In the genomic region with DNA sequence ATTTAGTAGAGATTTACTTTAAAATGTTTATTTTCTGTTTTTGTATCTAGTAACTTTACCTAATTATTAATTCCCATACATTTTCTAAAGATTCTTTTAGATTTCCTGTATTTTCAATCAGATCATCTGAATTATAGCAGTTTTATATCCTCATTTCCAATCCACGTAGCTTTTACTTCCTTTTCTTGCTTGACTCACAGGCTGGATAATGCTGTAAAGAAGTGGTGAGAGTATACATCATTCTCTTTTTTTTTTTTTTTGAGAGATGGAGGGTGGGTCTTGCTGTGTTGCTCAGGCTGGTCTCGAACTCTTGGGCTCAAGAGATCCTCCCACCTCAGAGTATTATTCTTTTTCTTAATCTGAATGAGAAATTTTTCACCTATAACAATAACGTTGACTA, we compare ENCODE assay signal across 21 cellular contexts. TPM values are rescaled to one million over a fixed set of nuclear protein-coding genes. Genes with fewer than 3 reads are reported as not detected.
"Had no signal": no experiment of that assay in that cellular context is flagged by ENCODE, and none has a peak within 500 bp of the region (broad histone marks: within the 10 kb centered on the region; RNA-seq: fewer than 3 reads in every experiment).

No MANE protein-coding gene starts in this region.

- H3K9me3 Mint-ChIP-seq: activated CD4-positive, alpha-beta memory T cell treated with anti-CD3 and anti-CD28 coated beads, Interleukin-2, amount 10 ng/mL, durations not matched to agents 7 days and 5 days; activated naive CD4-positive, alpha-beta T cell treated with anti-CD3 and anti-CD28 coated beads for 36 hours; activated T-helper 17 cell treated with anti-CD3 and anti-CD28 coated beads, Interleukin-2, amount 50 U/mL, for 72 hours; immature natural killer cell; naive thymus-derived CD8-positive, alpha-beta T cell had no signal

- H3K27ac Mint-ChIP-seq: activated CD4-positive, alpha-beta memory T cell treated with anti-CD3 and anti-CD28 coated beads, Interleukin-2, amount 10 ng/mL, durations not matched to agents 7 days and 5 days; activated naive CD4-positive, alpha-beta T cell treated with anti-CD3 and anti-CD28 coated beads for 36 hours; activated T-helper 17 cell treated with anti-CD3 and anti-CD28 coated beads, Interleukin-2, amount 50 U/mL, for 72 hours; naive thymus-derived CD8-positive, alpha-beta T cell had no signal

- H3K27me3 ChIP-seq: body of pancreas, gastroesophageal sphincter, heart left ventricle, pancreas, spleen, upper lobe of right lung had no signal

- H3K36me3 Mint-ChIP-seq: immature natural killer cell had no signal

- H3K4me1 Mint-ChIP-seq: activated CD4-positive, alpha-beta memory T cell treated with anti-CD3 and anti-CD28 coated beads, Interleukin-2, amount 10 ng/mL, durations not matched to agents 7 days and 5 days; activated T-helper 17 cell treated with anti-CD3 and anti-CD28 coated beads, Interleukin-2, amount 50 U/mL, for 72 hours; immature natural killer cell had no signal

- H3K9me3 ChIP-seq: body of pancreas, gastroesophageal sphincter, heart left ventricle, pancreas, spleen, upper lobe of right lung had no signal

- H3K4me1 ChIP-seq: body of pancreas, gastroesophageal sphincter, heart left ventricle, pancreas, upper lobe of right lung had no signal

- H3K4me3 Mint-ChIP-seq: activated CD4-positive, alpha-beta memory T cell treated with anti-CD3 and anti-CD28 coated beads, Interleukin-2, amount 10 ng/mL, durations not matched to agents 7 days and 5 days; activated naive CD4-positive, alpha-beta T cell treated with anti-CD3 and anti-CD28 coated beads for 36 hours; activated T-helper 17 cell treated with anti-CD3 and anti-CD28 coated beads, Interleukin-2, amount 50 U/mL, for 72 hours; immature natural killer cell; naive thymus-derived CD8-positive, alpha-beta T cell had no signal

- DNase-seq: activated CD4-positive, alpha-beta memory T cell treated with anti-CD3 and anti-CD28 coated beads, Interleukin-2, amount 10 ng/mL, durations not matched to agents 7 days and 5 days; activated CD4-positive, alpha-beta T cell treated with anti-CD3 and anti-CD28 coated beads for 48 hours; activated CD4-positive, CD25-positive, alpha-beta regulatory T cell; activated naive CD4-positive, alpha-beta T cell treated with anti-CD3 and anti-CD28 coated beads for 36 hours; activated T-cell treated with anti-CD3 and anti-CD28 coated beads, Interleukin-2, amount 50 U/mL, for 1 hour; body of pancreas; caudate nucleus; heart left ventricle; immature natural killer cell; mesendoderm; naive thymus-derived CD8-positive, alpha-beta T cell; pancreas; retina; spleen; stimulated activated CD8-positive, alpha-beta memory T cell treated with anti-CD3 and anti-CD28 coated beads, Interleukin-4, amount 100 ng/mL, for 48 hours; stimulated activated naive CD4-positive, alpha-beta T cell; upper lobe of right lung had no signal

- H3K36me3 ChIP-seq: gastroesophageal sphincter, heart left ventricle, pancreas, spleen, upper lobe of right lung had no signal

- H3K27ac ChIP-seq: body of pancreas, gastroesophageal sphincter, heart left ventricle, pancreas, upper lobe of right lung had no signal

- H3K4me3 ChIP-seq: body of pancreas, gastroesophageal sphincter, heart left ventricle, pancreas, spleen, upper lobe of right lung had no signal

- H3K27me3 Mint-ChIP-seq: activated CD4-positive, alpha-beta memory T cell treated with anti-CD3 and anti-CD28 coated beads, Interleukin-2, amount 10 ng/mL, durations not matched to agents 7 days and 5 days; activated T-helper 17 cell treated with anti-CD3 and anti-CD28 coated beads, Interleukin-2, amount 50 U/mL, for 72 hours had no signal

- ATAC-seq: activated T-helper 17 cell treated with anti-CD3 and anti-CD28 coated beads, Interleukin-2, amount 50 U/mL, for 72 hours; body of pancreas; gastroesophageal sphincter; heart left ventricle; naive thymus-derived CD8-positive, alpha-beta T cell; pancreas had no signal

RNA-seq across cellular contexts. Expression of gene CFAP77, which starts 44.0 kb away (rescaled TPM):
- total RNA-seq: activated CD4-positive, alpha-beta memory T cell treated with anti-CD3 and anti-CD28 coated beads, Interleukin-2, amount 10 ng/mL, durations not matched to agents 7 days and 5 days; activated naive CD4-positive, alpha-beta T cell treated with anti-CD3 and anti-CD28 coated beads for 36 hours; activated T-helper 17 cell treated with anti-CD3 and anti-CD28 coated beads, Interleukin-2, amount 50 U/mL, for 72 hours; body of pancreas; gastroesophageal sphincter; liver; mucosa of gallbladder; naive thymus-derived CD8-positive, alpha-beta T cell; pancreas; spleen; upper lobe of right lung had no signal
